Comparison of ENCODE assay signal across 1 cellular context in the genomic region with DNA sequence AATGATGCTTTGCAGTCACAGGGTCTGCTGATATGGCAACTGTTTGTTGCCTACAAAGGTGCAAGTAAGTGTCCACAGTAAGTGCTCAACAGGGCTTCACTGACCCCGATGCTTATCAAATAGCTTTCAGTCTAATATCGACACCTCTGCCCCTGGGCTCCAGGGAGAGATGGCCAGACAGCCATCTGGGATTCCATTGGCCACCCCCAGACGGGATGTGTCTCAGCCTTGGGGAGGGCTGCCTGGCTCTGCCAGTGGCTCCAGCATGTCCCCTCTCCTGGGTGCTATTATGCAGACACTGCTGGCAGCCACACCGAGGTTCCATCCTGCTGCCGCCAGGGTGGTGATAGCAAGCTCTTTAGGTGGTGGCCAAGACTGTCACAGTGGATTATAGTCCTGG.
TF ChIP-seq lines count a peak whose summit lies in the region.

No MANE protein-coding gene starts in this region.

TF ChIP-seq in SK-N-SH, 30 proteins besides CTCF, POLR2A, EP300 and RAD21:
- no peak for TF ChIP-seq FOSL2 (IDR thresholded peaks at IDR 0.05; ENCODE audit: borderline replicate concordance, low read depth)
- TF ChIP-seq, protein P1, sequence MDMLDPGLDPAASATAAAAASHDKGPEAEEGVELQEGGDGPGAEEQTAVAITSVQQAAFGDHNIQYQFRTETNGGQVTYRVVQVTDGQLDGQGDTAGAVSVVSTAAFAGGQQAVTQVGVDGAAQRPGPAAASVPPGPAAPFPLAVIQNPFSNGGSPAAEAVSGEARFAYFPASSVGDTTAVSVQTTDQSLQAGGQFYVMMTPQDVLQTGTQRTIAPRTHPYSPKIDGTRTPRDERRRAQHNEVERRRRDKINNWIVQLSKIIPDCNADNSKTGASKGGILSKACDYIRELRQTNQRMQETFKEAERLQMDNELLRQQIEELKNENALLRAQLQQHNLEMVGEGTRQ (IDR thresholded peaks at IDR 0.05; ENCODE audit: borderline replicate concordance, low read depth, low read length), result no peak
- TF ChIP-seq SIN3A (IDR thresholded peaks at IDR 0.05; ENCODE audit: borderline replicate concordance, low read depth, low read length), result no peak
- peak; percentile 95 for TF ChIP-seq FOXJ3 (CRISPR knock-in tag; IDR thresholded peaks at IDR 0.05)
- TF ChIP-seq RCOR1 (IDR thresholded peaks at IDR 0.05; ENCODE audit: low read length), result peak; percentile 90
- peak; percentile 40 for TF ChIP-seq CHD2 (IDR thresholded peaks at IDR 0.05; ENCODE audit: low read length, partially characterized antibody)
- TF ChIP-seq POLR2AphosphoS5 (IDR thresholded peaks at IDR 0.05; ENCODE audit: low read depth, low read length), result no peak; the same call in none of the 2 replicates
- TF ChIP-seq, protein P2, sequence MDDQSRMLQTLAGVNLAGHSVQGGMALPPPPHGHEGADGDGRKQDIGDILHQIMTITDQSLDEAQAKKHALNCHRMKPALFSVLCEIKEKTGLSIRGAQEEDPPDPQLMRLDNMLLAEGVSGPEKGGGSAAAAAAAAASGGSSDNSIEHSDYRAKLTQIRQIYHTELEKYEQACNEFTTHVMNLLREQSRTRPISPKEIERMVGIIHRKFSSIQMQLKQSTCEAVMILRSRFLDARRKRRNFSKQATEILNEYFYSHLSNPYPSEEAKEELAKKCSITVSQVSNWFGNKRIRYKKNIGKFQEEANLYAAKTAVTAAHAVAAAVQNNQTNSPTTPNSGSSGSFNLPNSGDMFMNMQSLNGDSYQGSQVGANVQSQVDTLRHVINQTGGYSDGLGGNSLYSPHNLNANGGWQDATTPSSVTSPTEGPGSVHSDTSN (IDR thresholded peaks at IDR 0.05), result peak; percentile 13; the same call in 1 of the 2 replicates
- TF ChIP-seq MXI1 (IDR thresholded peaks at IDR 0.05; ENCODE audit: low read depth, low read length), result peak; percentile 71
- TF ChIP-seq YY1 (IDR thresholded peaks at IDR 0.05; ENCODE audit: low read depth), result no peak
- TF ChIP-seq USF1 (IDR thresholded peaks at IDR 0.05; ENCODE audit: borderline replicate concordance, low read depth), result no peak
- TF ChIP-seq GATA2 (CRISPR knock-in tag; IDR thresholded peaks at IDR 0.05), result peak; percentile 97
